ENCODE assay signal across 11 cellular contexts in genomic region chr2:202035941-202036372, GRCh38. TPM values are rescaled to one million over a fixed set of nuclear protein-coding genes. Genes with fewer than 3 reads are reported as not detected.
DNase-seq lines count a peak whose midpoint lies in the region; ATAC-seq and TF ChIP-seq lines count a peak whose summit lies in the region.
"Had no signal": no experiment of that assay in that cellular context is flagged by ENCODE, and none has a peak within 500 bp of the region (broad histone marks: within the 10 kb centered on the region; RNA-seq: fewer than 3 reads in every experiment).

No MANE protein-coding gene starts in this region.

- peak overlapping the region; percentile 91 for H2AK5ac ChIP-seq in IMR-90 (ENCODE audit: low read depth, low read length)
- peak overlapping the region; percentile 41 for H2AK5ac ChIP-seq in neuronal stem cell (ENCODE audit: low read depth, low read length)

- dilution Hi-C loops in IMR-90 (cut with HindIII; ENCODE audit: low sequenced_read_pairs, unreplicated experiment), result no loop called here

- H3K9ac ChIP-seq in IMR-90 (ENCODE audit: low read depth, low read length) (peak overlapping the region; percentile 94), neuronal stem cell (ENCODE audit: low read depth, low read length, poor library complexity) (peak overlapping the region; percentile 99)

- H3K9me3 ChIP-seq in IMR-90 (ENCODE audit: control insufficient read depth, insufficient read depth, low read length), result no peaks in the 10 kb centered on the region
- H3K9me3 ChIP-seq in neuronal stem cell (replicated peaks in 1 of 2; ENCODE audit: control insufficient read depth in 2 of 2, insufficient read depth in 1 of 2, low read depth in 1 of 2, low read length in 2 of 2), result peaks cover 0 to 33% of the 10 kb centered on the region in 2 donors

- H3K36me3 ChIP-seq in IMR-90 (ENCODE audit: control insufficient read depth, insufficient read depth, low read length), result peaks cover 34% of the 10 kb centered on the region
- H3K36me3 ChIP-seq in neuronal stem cell (replicated peaks in 1 of 2; ENCODE audit: control insufficient read depth in 2 of 2, insufficient read depth in 2 of 2, low read length in 2 of 2), result peaks cover 4 to 41% of the 10 kb centered on the region in 2 donors

- CTCF ChIA-PET in IMR-90 (lab: Yijun Ruan, JAX), result interaction anchor here (1.0 kb wide), 1 partner anchor 175 kb away, joined by 3 read pairs; no protein-coding TSS in a partner anchor

- peaks cover 9% of the 10 kb centered on the region for H3K4me1 ChIP-seq in IMR-90 (ENCODE audit: control insufficient read depth, insufficient read depth, low read length)
- peaks cover 10 to 24% of the 10 kb centered on the region in 2 donors for H3K4me1 ChIP-seq in neuronal stem cell (ENCODE audit: control insufficient read depth in 2 of 2, insufficient read depth in 1 of 2, low read depth in 1 of 2, low read length in 2 of 2)

- H2BK5ac ChIP-seq in IMR-90 (ENCODE audit: low read depth, low read length, poor library complexity, severe bottlenecking) (peak overlapping the region; percentile 96), neuronal stem cell (ENCODE audit: low read length) (no peak overlapping the region)

- H3K18ac ChIP-seq in IMR-90 (ENCODE audit: low read depth, low read length) (peak overlapping the region; percentile 90), neuronal stem cell (ENCODE audit: low read length) (peak overlapping the region; percentile 92)

- WGBS in IMR-90 (ENCODE audit: extremely low coverage in 2 of 2, insufficient read length in 1 of 2), 2 experiments, result 4% methylated on average over 20 of the region's 32 CpGs; no CpG with 5 or more reads in 1 of the 2 experiments
- WGBS in neuronal stem cell (ENCODE audit: extremely low coverage in 2 of 2, insufficient read length in 2 of 2, insufficient replicate concordance in 1 of 2), 2 donors, result no CpG with 5 or more reads among the region's 32 CpGs

- peak overlapping the region; percentile 96 for H3K4me2 ChIP-seq in IMR-90 (ENCODE audit: low read depth, low read length)
- H3K4me2 ChIP-seq in neuronal stem cell (ENCODE audit: insufficient read depth, low read length, poor library complexity, severe bottlenecking), result peak overlapping the region; percentile 79

- no peak for DNase-seq in AG09309 (ENCODE audit: low read depth)
- peak; percentile 41 for DNase-seq in IMR-90
- DNase-seq in fibroblast of villous mesenchyme (ENCODE audit: low read depth), result no peak
- peak; percentile 48 for DNase-seq in neuronal stem cell (ENCODE audit: low spot score)
- DNase-seq in T-helper 1 cell, result no peak
- DNase-seq in OCI-M1 (lab: John Stamatoyannopoulos, UW), result no peak

- H3K9me1 ChIP-seq in IMR-90 (ENCODE audit: insufficient read depth, low read length), result peaks cover 2% of the 10 kb centered on the region; the same call in 1 of the 2 replicates

- no peaks in the 10 kb centered on the region for H3K27me3 ChIP-seq in IMR-90 (ENCODE audit: control insufficient read depth, insufficient read depth, low read length)
- H3K27me3 ChIP-seq in neuronal stem cell (ENCODE audit: control insufficient read depth in 3 of 3, insufficient read depth in 3 of 3, low read depth in 1 of 3, low read length in 3 of 3), result no peaks in the 10 kb centered on the region

- no peak overlapping the region for H2BK20ac ChIP-seq in IMR-90 (ENCODE audit: low read depth, low read length)

- TF ChIP-seq CTCF in AG09309 (IDR thresholded peaks at IDR 0.05; ENCODE audit: control insufficient read depth, insufficient read depth, low read depth, low read length, missing control alignments), result no peak
- TF ChIP-seq CTCF in IMR-90 (conservative IDR thresholded peaks at IDR 0.05; ENCODE audit: low read depth, low read length), result no peak
- TF ChIP-seq CTCF in fibroblast of villous mesenchyme (IDR thresholded peaks at IDR 0.05; ENCODE audit: insufficient read depth, low read depth, low read length), result no peak

- no peak for TF ChIP-seq RAD21 in IMR-90 (IDR thresholded peaks at IDR 0.05; ENCODE audit: low read length)

- peaks cover 51% of the 10 kb centered on the region for H4K20me1 ChIP-seq in IMR-90 (ENCODE audit: insufficient read depth, low read length)

- H3K27ac ChIP-seq in IMR-90 (ENCODE audit: insufficient read depth, low read length), result peak overlapping the region; percentile 94
- H3K27ac ChIP-seq in neuronal stem cell (replicated peaks; ENCODE audit: low read length), result peak overlapping the region; percentile 74

- H2BK120ac ChIP-seq in IMR-90 (ENCODE audit: low read depth, low read length) (peak overlapping the region; percentile 80), neuronal stem cell (ENCODE audit: low read depth, low read length) (no peak overlapping the region)

- no peak for ATAC-seq in IMR-90 (ENCODE audit: low read depth)
- no peak for ATAC-seq in GM19455 (IDR thresholded peaks at IDR 0.05; ENCODE audit: unreplicated experiment)
- ATAC-seq in GM21381 (IDR thresholded peaks at IDR 0.05; ENCODE audit: unreplicated experiment), result no peak
- ATAC-seq: CD8-positive, alpha-beta T cell had no signal

- H2AFZ ChIP-seq in IMR-90 (replicated peaks; ENCODE audit: low read length, poor library complexity) (peak overlapping the region; percentile 37), neuronal stem cell (ENCODE audit: low read length) (no peak overlapping the region)

- peak overlapping the region; percentile 82 for H4K91ac ChIP-seq in IMR-90 (ENCODE audit: insufficient read depth, low read depth, low read length)
- no peak overlapping the region for H4K91ac ChIP-seq in neuronal stem cell (ENCODE audit: low read depth, low read length, poor library complexity)

- H3K4me3 ChIP-seq in AG09309 (ENCODE audit: control insufficient read depth, low read depth, low read length), result peak overlapping the region; percentile 58
- H3K4me3 ChIP-seq in IMR-90 (ENCODE audit: insufficient read depth, low read depth, low read length), result peak overlapping the region; percentile 94
- peak overlapping the region; percentile 71 for H3K4me3 ChIP-seq in fibroblast of villous mesenchyme (ENCODE audit: low read depth, low read length)
- peak overlapping the region; percentile 75 to 99 for H3K4me3 ChIP-seq in neuronal stem cell (ENCODE audit: low read length in 2 of 2)

- H2AK9ac ChIP-seq in IMR-90 (replicated peaks; ENCODE audit: low read depth, low read length, poor library complexity), result peak overlapping the region; percentile 90

- POLR2A ChIA-PET in IMR-90 (lab: Charles Lee; ENCODE audit: unreplicated experiment), result no interaction called here

- H2BK15ac ChIP-seq in IMR-90 (ENCODE audit: low read depth, low read length), result peak overlapping the region; percentile 43; the same call in 1 of the 3 replicates
- H2BK15ac ChIP-seq in neuronal stem cell (ENCODE audit: low read length), result no peak overlapping the region

- H3K4ac ChIP-seq in IMR-90 (ENCODE audit: low read depth, low read length), result peak overlapping the region; percentile 92
- H3K4ac ChIP-seq in neuronal stem cell (ENCODE audit: low read length), result no peak overlapping the region

- H3K14ac ChIP-seq in IMR-90 (replicated peaks; ENCODE audit: low read depth, low read length), result peak overlapping the region; percentile 53
- H3K14ac ChIP-seq in neuronal stem cell (ENCODE audit: low read length), result peak overlapping the region; percentile 48

- no peak overlapping the region for H2BK12ac ChIP-seq in neuronal stem cell (ENCODE audit: low read length)

- H3K23ac ChIP-seq in IMR-90 (ENCODE audit: low read depth, low read length) (peak overlapping the region; percentile 82), neuronal stem cell (ENCODE audit: low read depth, low read length, poor library complexity) (peak overlapping the region; percentile 98)

- H3K79me1 ChIP-seq in IMR-90 (ENCODE audit: low read depth in 1 of 2, low read length in 2 of 2) (peaks cover 5 to 31% of the 10 kb centered on the region in 2 experiments), neuronal stem cell (ENCODE audit: low read depth, low read length) (peaks cover 7% of the 10 kb centered on the region)

- intact Hi-C loops in IMR-90 (cut with micrococcal nuclease), result loop anchor here (1.0 to 10.0 kb wide), 5 partner anchors 123 to 799 kb away; partner anchors contain the start of gene BMPR2

- peak overlapping the region; percentile 75 for H4K5ac ChIP-seq in IMR-90 (ENCODE audit: low read depth, low read length)

- no peak for TF ChIP-seq POLR2A in IMR-90 (IDR thresholded peaks at IDR 0.05; ENCODE audit: low read depth, low read length)

- H4K8ac ChIP-seq in IMR-90 (ENCODE audit: low read depth in 2 of 2, low read length in 2 of 2) (peak overlapping the region; percentile 41 to 87; a peak in 3 of 4 replicates), neuronal stem cell (ENCODE audit: low read depth, low read length) (no peak overlapping the region)

- BruUV-seq in IMR-90 (replicated peaks; lab: Mats Ljungman, UMichigan), result no TSS peak

- in situ Hi-C loops in IMR-90 (cut with MboI; ENCODE audit: low sequenced_read_pairs), result loop anchor here (5.0 kb wide), 3 partner anchors 146 to 239 kb away; no protein-coding TSS in a partner anchor

- H3K56ac ChIP-seq in IMR-90 (ENCODE audit: extremely low read depth, insufficient read depth, low read length), result peak overlapping the region; percentile 92

TF ChIP-seq in IMR-90, 13 proteins besides CTCF, POLR2A, EP300 and RAD21:
- TF ChIP-seq RCOR1 (IDR thresholded peaks at IDR 0.05; ENCODE audit: insufficient replicate concordance, low read length) (no peak), SMC3 (IDR thresholded peaks at IDR 0.05; ENCODE audit: low read depth, low read length) (no peak), MAZ (IDR thresholded peaks at IDR 0.05; ENCODE audit: borderline replicate concordance, low read depth, low read length) (no peak)

RNA-seq across cellular contexts. Expression of gene FZD7, which starts 2.3 kb away (rescaled TPM):
- 62.4 and 81.1 TPM in 2 replicates for total RNA-seq in IMR-90 (2012; rRNA removed)
- 87.9 and 90.9 TPM in 2 replicates for polyA plus RNA-seq in IMR-90 (2012; rRNA removed)
- 34.4 and 91.8 TPM in 2 replicates for polyA plus RNA-seq in IMR-90 (2012; cell fraction: cytosol; rRNA removed)
- 21.3 and 47.0 TPM in 2 replicates for polyA plus RNA-seq in IMR-90 (2012; cell fraction: nucleus; rRNA removed; ENCODE audit: low replicate concordance)
- total RNA-seq in fibroblast of villous mesenchyme, result 14.7 and 43.8 TPM in 2 replicates
- polyA plus RNA-seq in neuronal stem cell (2013, experiment 1 of 2), result 97.9 TPM
- 102 TPM for polyA plus RNA-seq in neuronal stem cell (2013, experiment 2 of 2)

RNA-seq across cellular contexts. Expression of gene KIAA2012, which starts 37.1 kb away (rescaled TPM):
- total RNA-seq in IMR-90 (2012; rRNA removed) (under 0.01 TPM in 2 replicates), fibroblast of villous mesenchyme (under 0.01 TPM in 2 replicates)
- 0.04 and 0.09 TPM in 2 replicates for polyA plus RNA-seq in IMR-90 (2012; rRNA removed)
- polyA plus RNA-seq in IMR-90 (2012; cell fraction: cytosol; rRNA removed), result 0.04 and 0.05 TPM in 2 replicates
- polyA plus RNA-seq in IMR-90 (2012; cell fraction: nucleus; rRNA removed; ENCODE audit: low replicate concordance), result 0.61 and 1.0 TPM in 2 replicates
- 0.07 TPM for polyA plus RNA-seq in neuronal stem cell (2013, experiment 1 of 2)
- polyA plus RNA-seq in neuronal stem cell (2013, experiment 2 of 2), result 0.04 TPM
- total RNA-seq: CD8-positive, alpha-beta T cell; dermis blood vessel endothelial cell had no signal
- polyA plus RNA-seq: immature natural killer cell had no signal

Comparison
In these comparisons a context has a peak if more than half of its experiments do, and no peak if none do; other contexts are left out.
1. DNase-seq: peak in IMR-90 (single experiment) and neuronal stem cell (single experiment); none in AG09309 (single experiment), fibroblast of villous mesenchyme (single experiment), T-helper 1 cell (0 of 5) and OCI-M1 (single experiment).
2. Peak in every context shown above with its lines, with median percentiles within 50 percentile points of each other: H3K4me3 ChIP-seq.